Comparison of ENCODE assay signal across 8 cellular contexts in genomic region chr14:33564774-33565630, GRCh38.
DNase-seq lines count a peak whose midpoint lies in the region; ATAC-seq, FAIRE-seq and TF ChIP-seq lines count a peak whose summit lies in the region.

No MANE protein-coding gene starts in this region.

- no peak for FAIRE-seq in D721Med (lab: Jason Lieb, UNC)

- ATAC-seq in GM18909 (IDR thresholded peaks at IDR 0.05; ENCODE audit: poor library complexity, unreplicated experiment) (peak; percentile 99), HG03060 (IDR thresholded peaks at IDR 0.05; ENCODE audit: low read depth, unreplicated experiment) (peak; percentile 83), HG02885 (IDR thresholded peaks at IDR 0.05; ENCODE audit: poor library complexity, unreplicated experiment) (no peak)

- H3K9ac ChIP-seq in colonic mucosa (ENCODE audit: low read depth in 2 of 2, low read length in 2 of 2), result no peak overlapping the region

- H3K9me3 ChIP-seq in ascending aorta (no peaks in the 10 kb centered on the region), colonic mucosa (no peaks in the 10 kb centered on the region)

- H3K36me3 ChIP-seq in ascending aorta (no peaks in the 10 kb centered on the region), colonic mucosa (no peaks in the 10 kb centered on the region)

- H3K27ac ChIP-seq in ascending aorta (no peak overlapping the region), colonic mucosa (no peak overlapping the region)

- H3K4me3 ChIP-seq in ascending aorta, result no peak overlapping the region
- no peak overlapping the region for H3K4me3 ChIP-seq in colonic mucosa

- peak; percentile 21 to 30 for DNase-seq in NOMO-1 (lab: John Stamatoyannopoulos, UW; ENCODE audit: unreplicated experiment in 2 of 2)
- peak; percentile 33 for DNase-seq in iPS DF 19.7 (ENCODE audit: low read depth, low spot score)
- DNase-seq in D721Med (ENCODE audit: insufficient read length, low spot score), result no peak
- no peak for DNase-seq in ascending aorta (ENCODE audit: low spot score in 2 of 2)
- DNase-seq in colonic mucosa, result no peak

- no peak for TF ChIP-seq CTCF in D721Med (IDR thresholded peaks at IDR 0.05; ENCODE audit: insufficient read depth, missing control alignments)
- no peak for TF ChIP-seq CTCF in ascending aorta (IDR thresholded peaks at IDR 0.05)
- no peak for TF ChIP-seq CTCF in colonic mucosa (IDR thresholded peaks at IDR 0.05)

- H3K4me1 ChIP-seq in ascending aorta (no peaks in the 10 kb centered on the region), colonic mucosa (no peaks in the 10 kb centered on the region)

- intact Hi-C loops in ascending aorta (cut with DNase I) (no loop called here), colonic mucosa (cut with DNase I) (no loop called here)

- H3K27me3 ChIP-seq in ascending aorta, result no peaks in the 10 kb centered on the region
- no peaks in the 10 kb centered on the region for H3K27me3 ChIP-seq in colonic mucosa

Comparison
In these comparisons a context has a peak if more than half of its experiments do, and no peak if none do; other contexts are left out.
1. DNase-seq: peak in NOMO-1 (2 of 2) and iPS DF 19.7 (single experiment); none in D721Med (single experiment), ascending aorta (0 of 2) and colonic mucosa (single experiment).